ENCODE assay signal across 17 cellular contexts in the genomic region with DNA sequence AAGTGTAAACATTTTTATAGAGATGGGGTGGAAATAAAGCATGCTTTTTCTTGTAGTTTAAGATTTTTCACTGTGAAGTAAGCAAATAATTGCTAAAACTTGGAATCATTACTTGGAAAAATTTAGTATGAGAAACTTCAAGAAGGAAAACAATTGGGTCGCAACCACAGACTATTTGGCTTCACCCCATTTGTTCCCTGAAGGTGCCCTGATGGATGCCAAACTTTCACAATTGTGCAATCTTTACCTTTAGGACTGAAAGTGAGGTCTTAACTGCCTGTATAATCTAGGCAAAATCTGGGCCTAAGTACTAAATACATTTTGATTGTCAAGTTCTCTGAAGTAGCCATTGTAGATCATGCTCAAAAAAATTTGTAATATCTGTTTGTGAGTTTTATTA.
"Had no signal": no experiment of that assay in that cellular context is flagged by ENCODE, and none has a peak within 500 bp of the region (broad histone marks: within the 10 kb centered on the region; RNA-seq: fewer than 3 reads in every experiment).

No MANE protein-coding gene starts in this region.

- H3K36me3 ChIP-seq: sigmoid colon had no signal

- H3K27ac ChIP-seq: foreskin keratinocyte, parathyroid adenoma, psoas muscle, sigmoid colon had no signal

- ATAC-seq: esophagus mucosa, foreskin keratinocyte, left colon, left ventricle myocardium superior, psoas muscle had no signal

- H3K4me1 ChIP-seq: foreskin keratinocyte, parathyroid adenoma, psoas muscle had no signal

- H3K27me3 ChIP-seq: foreskin keratinocyte, sigmoid colon had no signal

- H3K4me3 ChIP-seq: lung, psoas muscle, sigmoid colon had no signal

- DNase-seq: cortex of kidney; effector memory CD4-positive, alpha-beta T cell; foreskin keratinocyte; left colon; left ventricle myocardium superior; mesendoderm; naive B cell; occipital lobe; psoas muscle; sigmoid colon; small intestine; stimulated activated CD4-positive, alpha-beta T cell treated with anti-CD3 and anti-CD28 coated beads, Interleukin-12 subunit alpha, Interleukin-12 subunit beta, amount 100 ng/mL, for 4 hours; stimulated activated naive CD4-positive, alpha-beta T cell treated with Interleukin-2 at 50 U/mL for 16 hours; trophoblast cell had no signal

- H3K9me3 ChIP-seq: psoas muscle, sigmoid colon had no signal
